Comparison of ENCODE assay signal across 13 cellular contexts in the genomic region with DNA sequence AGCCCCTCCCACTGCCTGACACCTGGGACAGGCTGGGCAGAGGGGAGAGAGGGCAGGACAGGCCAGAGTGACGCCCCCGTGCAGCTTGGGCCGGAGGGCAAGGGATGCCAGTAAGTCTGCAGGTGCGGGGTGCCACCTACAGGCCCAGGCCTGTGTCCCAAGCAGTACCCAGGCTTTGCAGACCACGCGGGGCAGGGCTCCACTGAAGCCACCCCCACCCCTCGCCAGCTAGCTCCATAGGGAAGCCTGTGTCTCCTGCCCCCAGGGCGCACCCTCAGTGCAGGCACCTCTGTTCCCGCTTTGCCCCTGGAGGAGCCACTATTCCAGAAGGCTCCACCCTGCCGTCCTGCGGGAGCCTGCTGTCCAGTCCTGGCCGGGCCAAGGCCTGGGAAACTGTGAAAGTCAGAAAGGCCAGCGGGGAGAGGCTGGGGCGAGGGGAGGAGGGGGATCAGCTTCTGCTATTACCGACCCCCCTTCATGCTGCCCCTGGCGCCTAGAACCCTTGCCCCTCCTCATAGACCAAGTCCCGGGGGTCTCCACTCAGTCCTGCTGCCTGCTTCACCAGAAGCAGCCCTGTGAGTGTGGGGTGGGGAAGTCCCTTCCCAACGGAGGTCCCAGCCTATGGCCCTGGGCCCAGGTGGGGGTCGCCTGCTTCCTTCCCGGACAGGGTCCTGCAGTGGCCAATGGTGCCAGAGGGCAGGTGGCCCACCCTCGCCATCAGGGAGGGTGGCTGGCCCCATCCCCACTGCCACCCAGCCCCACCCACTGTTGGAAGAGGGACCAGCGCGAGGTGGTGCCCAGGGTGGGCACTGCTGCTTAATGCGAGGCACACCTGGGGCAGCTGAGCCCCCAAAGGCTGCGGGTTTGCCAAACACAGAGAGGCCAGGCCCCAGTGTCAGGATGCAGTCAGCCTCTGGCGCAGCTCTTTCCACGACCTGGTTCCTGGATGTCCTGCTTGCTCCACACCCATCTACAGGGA. TPM values are rescaled to one million over a fixed set of nuclear protein-coding genes. Genes with fewer than 3 reads are reported as not detected.
A peak's percentile ranks its signal among the peaks of the same experiment; 100 is the strongest.
DNase-seq lines count a peak whose midpoint lies in the region; ATAC-seq and TF ChIP-seq lines count a peak whose summit lies in the region.
"Had no signal": no experiment of that assay in that cellular context is flagged by ENCODE, and none has a peak within 500 bp of the region (broad histone marks: within the 10 kb centered on the region; RNA-seq: fewer than 3 reads in every experiment).

No MANE protein-coding gene starts in this region.

- peak; percentile 10 for TF ChIP-seq CTCF in GM13976 (IDR thresholded peaks at IDR 0.05; ENCODE audit: borderline replicate concordance, control extremely low read depth, extremely low read depth, insufficient read depth, missing control alignments)
- TF ChIP-seq CTCF in stomach (IDR thresholded peaks at IDR 0.05): no peak

- in situ Hi-C loops in ACHN (cut with HindIII; ENCODE audit: low pct_ligation_motif_present, low pct_unique_long_range_greater_than_20kb, low sequenced_read_pairs): no loop called here
- in situ Hi-C loops in GM13976 (cut with MboI; ENCODE audit: low sequenced_read_pairs, unreplicated experiment): no loop called here

- 70 to 75% (median 74%) methylated on average over 10 to 27 of the region's 27 CpGs for WGBS in stomach, 5 donors

- DNase-seq in ACHN (peak; percentile 8), GM13976 (ENCODE audit: low spot score) (no peak), left ventricle myocardium superior (no peak), NCI-H187 (lab: John Stamatoyannopoulos, UW) (no peak), OCI-M1 (lab: John Stamatoyannopoulos, UW) (no peak), GDM1 (lab: John Stamatoyannopoulos, UW) (no peak), stomach (no peak)
- DNase-seq: activated CD8-positive, alpha-beta memory T cell treated with anti-CD3 and anti-CD28 coated beads for 24 hours; amygdala; CD4-positive, alpha-beta memory T cell; KG1; NCI-H2227 treated with DMSO at 0.1 percent for 48 hours had no signal

- H3K9me3 ChIP-seq in stomach: no peaks in the 10 kb centered on the region

- peaks cover 0 to 61% (median 6%) of the 10 kb centered on the region in 3 donors for H3K27me3 ChIP-seq in stomach

- ATAC-seq in SK-N-SH treated with all-trans-retinoic acid at 6 μM for 48 hours (peak; percentile 62), left ventricle myocardium superior (peak; percentile 23)

- H3K4me3 ChIP-seq in stomach: no peak overlapping the region

- H3K4me1 ChIP-seq in stomach: no peaks in the 10 kb centered on the region

- peaks cover 0 to 23% (median 3%) of the 10 kb centered on the region in 4 donors for H3K36me3 ChIP-seq in stomach

- intact Hi-C loops in left ventricle myocardium superior (cut with micrococcal nuclease) (no loop called here), stomach (cut with DNase I; ENCODE audit: low total_unique reads) (no loop called here)

- H3K27ac ChIP-seq in stomach: no peak overlapping the region

- TF ChIP-seq POLR2A in stomach (IDR thresholded peaks at IDR 0.05): no peak

- no peak for TF ChIP-seq EP300 in stomach (IDR thresholded peaks at IDR 0.05)

TF ChIP-seq in SK-N-SH treated with all-trans-retinoic acid at 6 μM for 48 hours, 23 proteins besides CTCF, POLR2A, EP300 and RAD21:
- TF ChIP-seq SNAI2 (CRISPR knock-in tag; IDR thresholded peaks at IDR 0.05) (no peak), OSR1 (CRISPR knock-in tag; IDR thresholded peaks at IDR 0.05) (no peak), ISL1 (CRISPR knock-in tag; IDR thresholded peaks at IDR 0.05) (no peak), ZC3H10 (CRISPR knock-in tag; IDR thresholded peaks at IDR 0.05) (no peak), ZNF70 (CRISPR knock-in tag; IDR thresholded peaks at IDR 0.05) (no peak), ZFP30 (CRISPR knock-in tag; IDR thresholded peaks at IDR 0.05) (no peak), CSRNP3 (CRISPR knock-in tag; IDR thresholded peaks at IDR 0.05) (no peak)
- TF ChIP-seq, protein P1, sequence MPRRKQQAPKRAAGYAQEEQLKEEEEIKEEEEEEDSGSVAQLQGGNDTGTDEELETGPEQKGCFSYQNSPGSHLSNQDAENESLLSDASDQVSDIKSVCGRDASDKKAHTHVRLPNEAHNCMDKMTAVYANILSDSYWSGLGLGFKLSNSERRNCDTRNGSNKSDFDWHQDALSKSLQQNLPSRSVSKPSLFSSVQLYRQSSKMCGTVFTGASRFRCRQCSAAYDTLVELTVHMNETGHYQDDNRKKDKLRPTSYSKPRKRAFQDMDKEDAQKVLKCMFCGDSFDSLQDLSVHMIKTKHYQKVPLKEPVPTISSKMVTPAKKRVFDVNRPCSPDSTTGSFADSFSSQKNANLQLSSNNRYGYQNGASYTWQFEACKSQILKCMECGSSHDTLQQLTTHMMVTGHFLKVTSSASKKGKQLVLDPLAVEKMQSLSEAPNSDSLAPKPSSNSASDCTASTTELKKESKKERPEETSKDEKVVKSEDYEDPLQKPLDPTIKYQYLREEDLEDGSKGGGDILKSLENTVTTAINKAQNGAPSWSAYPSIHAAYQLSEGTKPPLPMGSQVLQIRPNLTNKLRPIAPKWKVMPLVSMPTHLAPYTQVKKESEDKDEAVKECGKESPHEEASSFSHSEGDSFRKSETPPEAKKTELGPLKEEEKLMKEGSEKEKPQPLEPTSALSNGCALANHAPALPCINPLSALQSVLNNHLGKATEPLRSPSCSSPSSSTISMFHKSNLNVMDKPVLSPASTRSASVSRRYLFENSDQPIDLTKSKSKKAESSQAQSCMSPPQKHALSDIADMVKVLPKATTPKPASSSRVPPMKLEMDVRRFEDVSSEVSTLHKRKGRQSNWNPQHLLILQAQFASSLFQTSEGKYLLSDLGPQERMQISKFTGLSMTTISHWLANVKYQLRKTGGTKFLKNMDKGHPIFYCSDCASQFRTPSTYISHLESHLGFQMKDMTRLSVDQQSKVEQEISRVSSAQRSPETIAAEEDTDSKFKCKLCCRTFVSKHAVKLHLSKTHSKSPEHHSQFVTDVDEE (CRISPR knock-in tag; IDR thresholded peaks at IDR 0.05): no peak
TF ChIP-seq in SK-N-SH treated with all-trans-retinoic acid at 6 μM for 48 hours: peak in this region for 0.

RNA-seq across cellular contexts. Expression of gene KCNAB2, which starts 54.4 kb away (rescaled TPM):
- total RNA-seq in left ventricle myocardium superior: 18.5 TPM
- 10 to 100 TPM in 1 of 5 donors, 1 to 10 TPM in 3, under 1 TPM in 1; 0.29 to 39.1 (median 4.2) TPM for total RNA-seq in stomach
- 1 to 10 TPM; 2.3 to 5.5 (median 2.4) TPM for polyA plus RNA-seq in stomach
